In genomic region chr10:123841560-123841959, GRCh38 we compare ENCODE assay signal across 26 cellular contexts. TPM values are rescaled to one million over a fixed set of nuclear protein-coding genes. Genes with fewer than 3 reads are reported as not detected.
"Had no signal": no experiment of that assay in that cellular context is flagged by ENCODE, and none has a peak within 500 bp of the region (broad histone marks: within the 10 kb centered on the region; RNA-seq: fewer than 3 reads in every experiment).

No MANE protein-coding gene starts in this region.

- H3K79me2 ChIP-seq: hepatocyte had no signal

- H3K9ac ChIP-seq: neural progenitor cell had no signal

- H3K36me3 ChIP-seq: gastrocnemius medialis, heart left ventricle, neural progenitor cell, ovary, thyroid gland had no signal

- DNase-seq: central memory CD4-positive, alpha-beta T cell; effector memory CD8-positive, alpha-beta T cell; erythroblast; foreskin fibroblast; gastrocnemius medialis; heart left ventricle; kidney; mesenchymal stem cell; mucosa of descending colon; naive thymus-derived CD4-positive, alpha-beta T cell; ovary; posterior cingulate gyrus; psoas muscle; right cardiac atrium; stimulated activated CD4-positive, alpha-beta T cell treated with anti-CD3 and anti-CD28 coated beads, Interleukin-15, amount 100 ng/mL, for 24 hours; stimulated activated CD4-positive, alpha-beta T cell treated with anti-CD3 and anti-CD28 coated beads, Interleukin-2, amount 100 ng/mL, for 48 hours; stimulated activated naive CD4-positive, alpha-beta T cell; stimulated activated naive CD8-positive, alpha-beta T cell treated with anti-CD3 and anti-CD28 coated beads, Interleukin-15, amount 100 ng/mL, for 72 hours; thyroid gland had no signal

- H3K27ac ChIP-seq: gastrocnemius medialis, hepatocyte, neural progenitor cell, ovary, psoas muscle, skin epidermis, thyroid gland had no signal

- H3K4me3 ChIP-seq: gastrocnemius medialis, heart left ventricle, hepatocyte, mucosa of descending colon, neural progenitor cell, ovary, psoas muscle, skin epidermis, thyroid gland had no signal

- H3K9me3 ChIP-seq: gastrocnemius medialis, mucosa of descending colon, ovary, psoas muscle, thyroid gland had no signal

- H3K27me3 ChIP-seq: gastrocnemius medialis, heart left ventricle, hepatocyte, neural progenitor cell, ovary, thyroid gland had no signal

- FAIRE-seq: colon, endometrium, kidney, urothelium cell line had no signal

- H3K4me1 ChIP-seq: gastrocnemius medialis, neural progenitor cell, psoas muscle, thyroid gland had no signal

- H2AFZ ChIP-seq: hepatocyte, neural progenitor cell had no signal

- ATAC-seq: effector memory CD8-positive, alpha-beta T cell; gastrocnemius medialis; heart left ventricle; left lobe of liver; mucosa of descending colon; naive thymus-derived CD4-positive, alpha-beta T cell; psoas muscle; right cardiac atrium; stimulated activated naive CD8-positive, alpha-beta T cell treated with anti-CD3 and anti-CD28 coated beads, Interleukin-15, amount 100 ng/mL, for 72 hours had no signal

- H3K4me2 ChIP-seq: hepatocyte, neural progenitor cell had no signal

RNA-seq across cellular contexts. Expression of gene CPXM2, which starts 50.0 kb away (rescaled TPM):
- total RNA-seq: naive thymus-derived CD4-positive, alpha-beta T cell had no signal
- polyA plus RNA-seq: naive thymus-derived CD4-positive, alpha-beta T cell had no signal
